14 cellular contexts compared by ENCODE assay signal in the genomic region with DNA sequence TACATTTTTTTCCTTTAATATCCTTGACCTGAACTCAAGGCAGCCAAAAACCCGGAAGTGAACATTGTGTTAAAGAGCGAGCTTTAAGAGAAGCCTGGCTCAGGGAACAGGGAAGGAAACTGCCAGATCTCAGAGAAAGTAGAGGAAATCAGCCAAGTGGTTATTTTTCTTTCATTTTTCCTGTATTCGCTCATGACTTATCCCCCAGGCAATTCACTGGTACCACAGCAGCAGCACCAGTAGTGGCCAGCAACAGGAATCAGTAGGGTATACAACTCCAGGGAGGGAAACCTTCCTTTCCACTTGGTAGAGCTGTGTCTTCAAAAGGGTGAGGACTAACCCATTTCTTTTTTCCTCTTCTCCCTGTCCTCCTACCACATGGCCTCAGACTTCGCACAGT.
DNase-seq lines count a peak whose midpoint lies in the region; ATAC-seq and TF ChIP-seq lines count a peak whose summit lies in the region.
"Had no signal": no experiment of that assay in that cellular context is flagged by ENCODE, and none has a peak within 500 bp of the region (broad histone marks: within the 10 kb centered on the region; RNA-seq: fewer than 3 reads in every experiment).

No MANE protein-coding gene starts in this region.

- WGBS in lung, 2 donors, result 51 to 58% methylated on average over 4 of the region's 4 CpGs
- WGBS in upper lobe of left lung, 2 donors, result 42 to 45% methylated on average over 4 of the region's 4 CpGs

- H3K36me3 ChIP-seq in lung (ENCODE audit: control insufficient read depth in 2 of 2, insufficient read depth in 2 of 2, low read length in 2 of 2), result no peaks in the 10 kb centered on the region
- no peaks in the 10 kb centered on the region for H3K36me3 ChIP-seq in upper lobe of left lung

- H3K4me1 ChIP-seq in lung (ENCODE audit: control insufficient read depth in 2 of 2, insufficient read depth in 2 of 2, low read length in 2 of 2) (no peaks in the 10 kb centered on the region), upper lobe of left lung (no peaks in the 10 kb centered on the region)

- H3K9me3 Mint-ChIP-seq in WTC11, result peaks cover 13% of the 10 kb centered on the region

- H3K27ac ChIP-seq in lung (ENCODE audit: low read depth in 1 of 2, low read length in 1 of 2) (peak overlapping the region; percentile 33 to 53), upper lobe of left lung (peak overlapping the region in 3 of 4 donors; percentile 31 to 72 (median 33))
- H3K27ac ChIP-seq: dorsolateral prefrontal cortex had no signal

- H3K9me3 ChIP-seq in lung (ENCODE audit: control insufficient read depth in 2 of 2, insufficient read depth in 1 of 2, low read length in 1 of 2), result no peaks in the 10 kb centered on the region
- peaks cover 0 to 3% (median 2%) of the 10 kb centered on the region in 4 donors for H3K9me3 ChIP-seq in upper lobe of left lung

- peak; percentile 78 for ATAC-seq in WTC11
- no peak for ATAC-seq in lung (ENCODE audit: insufficient read depth, low FRiP score)
- ATAC-seq in upper lobe of left lung (ENCODE audit: low FRiP score in 2 of 2), result peak in 1 of 2 donors; percentile 36
- ATAC-seq in HG02763 (IDR thresholded peaks at IDR 0.05; ENCODE audit: unreplicated experiment), result no peak
- ATAC-seq: natural killer cell; stimulated activated naive CD8-positive, alpha-beta T cell treated with anti-CD3 and anti-CD28 coated beads, Interleukin-15, amount 100 ng/mL, for 72 hours had no signal

- POLR2A ChIA-PET in WTC11 (lab: Charles Lee), result no interaction called here

- H3K36me3 Mint-ChIP-seq in WTC11, result peaks cover 9% of the 10 kb centered on the region
- H3K36me3 Mint-ChIP-seq: activated naive CD8-positive, alpha-beta T cell; CD4-positive, CD25-positive, alpha-beta regulatory T cell had no signal

- DNase-seq in WTC11 (ENCODE audit: low spot score) (no peak), fibroblast of gingiva (ENCODE audit: low read depth) (peak; percentile 56), lung (ENCODE audit: low spot score) (no peak), upper lobe of left lung (no peak), NCI-H1417 (lab: John Stamatoyannopoulos, UW) (no peak)
- DNase-seq in activated naive CD4-positive, alpha-beta T cell treated with anti-CD3 and anti-CD28 coated beads, Interleukin-2, amount 50 U/mL, for 16 hours, result no peak
- DNase-seq: activated B cell treated with CpG ODN at 0.5 μM for 24 hours; activated CD8-positive, alpha-beta memory T cell treated with anti-CD3 and anti-CD28 coated beads, Interleukin-2, amount 50 U/mL, for 48 hours; CD4-positive, CD25-positive, alpha-beta regulatory T cell; dorsolateral prefrontal cortex; natural killer cell; stimulated activated naive CD8-positive, alpha-beta T cell treated with anti-CD3 and anti-CD28 coated beads, Interleukin-15, amount 100 ng/mL, for 72 hours had no signal

- no peak for TF ChIP-seq CTCF in WTC11 (IDR thresholded peaks at IDR 0.05)
- TF ChIP-seq CTCF in lung (IDR thresholded peaks at IDR 0.05; ENCODE audit: control extremely low read depth, extremely low read depth), result no peak
- TF ChIP-seq CTCF in upper lobe of left lung (IDR thresholded peaks at IDR 0.05), result no peak

- no peak for TF ChIP-seq EP300 in upper lobe of left lung (IDR thresholded peaks at IDR 0.05)

- H3K4me3 Mint-ChIP-seq in WTC11, result no peak overlapping the region
- H3K4me3 Mint-ChIP-seq: activated B cell treated with CpG ODN at 0.5 μM for 24 hours; activated naive CD8-positive, alpha-beta T cell; CD4-positive, CD25-positive, alpha-beta regulatory T cell; natural killer cell; stimulated activated naive CD8-positive, alpha-beta T cell treated with anti-CD3 and anti-CD28 coated beads, Interleukin-15, amount 100 ng/mL, for 72 hours had no signal

- no peak for TF ChIP-seq POLR2A in upper lobe of left lung (IDR thresholded peaks at IDR 0.05)

- no peaks in the 10 kb centered on the region for H3K27me3 Mint-ChIP-seq in WTC11 (ENCODE audit: low read depth)
- H3K27me3 Mint-ChIP-seq: activated B cell treated with CpG ODN at 0.5 μM for 24 hours; activated naive CD8-positive, alpha-beta T cell; CD4-positive, CD25-positive, alpha-beta regulatory T cell; stimulated activated naive CD8-positive, alpha-beta T cell treated with anti-CD3 and anti-CD28 coated beads, Interleukin-15, amount 100 ng/mL, for 72 hours had no signal

- peaks cover 15% of the 10 kb centered on the region for H3K4me1 Mint-ChIP-seq in WTC11
- H3K4me1 Mint-ChIP-seq: activated B cell treated with CpG ODN at 0.5 μM for 24 hours; CD4-positive, CD25-positive, alpha-beta regulatory T cell; natural killer cell; stimulated activated naive CD8-positive, alpha-beta T cell treated with anti-CD3 and anti-CD28 coated beads, Interleukin-15, amount 100 ng/mL, for 72 hours had no signal

- CTCF ChIA-PET in WTC11 (lab: Charles Lee), result no interaction called here

- H3K27ac Mint-ChIP-seq in WTC11, result no peak overlapping the region
- H3K27ac Mint-ChIP-seq: activated B cell treated with CpG ODN at 0.5 μM for 24 hours; activated naive CD8-positive, alpha-beta T cell; CD4-positive, CD25-positive, alpha-beta regulatory T cell; natural killer cell; stimulated activated naive CD8-positive, alpha-beta T cell treated with anti-CD3 and anti-CD28 coated beads, Interleukin-15, amount 100 ng/mL, for 72 hours had no signal

- no peak overlapping the region for H3K4me3 ChIP-seq in lung
- no peak overlapping the region for H3K4me3 ChIP-seq in upper lobe of left lung
- H3K4me3 ChIP-seq: dorsolateral prefrontal cortex had no signal

- H3K27me3 ChIP-seq in lung (ENCODE audit: control insufficient read depth, insufficient read depth) (no peaks in the 10 kb centered on the region), upper lobe of left lung (no peaks in the 10 kb centered on the region)

TF ChIP-seq in WTC11, 78 proteins besides CTCF, POLR2A, EP300 and RAD21:
- TF ChIP-seq, protein P1, sequence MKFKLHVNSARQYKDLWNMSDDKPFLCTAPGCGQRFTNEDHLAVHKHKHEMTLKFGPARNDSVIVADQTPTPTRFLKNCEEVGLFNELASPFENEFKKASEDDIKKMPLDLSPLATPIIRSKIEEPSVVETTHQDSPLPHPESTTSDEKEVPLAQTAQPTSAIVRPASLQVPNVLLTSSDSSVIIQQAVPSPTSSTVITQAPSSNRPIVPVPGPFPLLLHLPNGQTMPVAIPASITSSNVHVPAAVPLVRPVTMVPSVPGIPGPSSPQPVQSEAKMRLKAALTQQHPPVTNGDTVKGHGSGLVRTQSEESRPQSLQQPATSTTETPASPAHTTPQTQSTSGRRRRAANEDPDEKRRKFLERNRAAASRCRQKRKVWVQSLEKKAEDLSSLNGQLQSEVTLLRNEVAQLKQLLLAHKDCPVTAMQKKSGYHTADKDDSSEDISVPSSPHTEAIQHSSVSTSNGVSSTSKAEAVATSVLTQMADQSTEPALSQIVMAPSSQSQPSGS (CRISPR knock-in tag; IDR thresholded peaks at IDR 0.05; ENCODE audit: borderline replicate concordance, low read depth), result no peak
- no peak for TF ChIP-seq ZNF138 (CRISPR knock-in tag; conservative IDR thresholded peaks at IDR 0.05)
- TF ChIP-seq, protein P2, sequence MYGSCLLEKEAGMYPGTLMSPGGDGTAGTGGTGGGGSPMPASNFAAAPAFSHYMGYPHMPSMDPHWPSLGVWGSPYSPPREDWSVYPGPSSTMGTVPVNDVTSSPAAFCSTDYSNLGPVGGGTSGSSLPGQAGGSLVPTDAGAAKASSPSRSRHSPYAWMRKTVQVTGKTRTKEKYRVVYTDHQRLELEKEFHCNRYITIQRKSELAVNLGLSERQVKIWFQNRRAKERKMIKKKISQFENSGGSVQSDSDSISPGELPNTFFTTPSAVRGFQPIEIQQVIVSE (CRISPR knock-in tag; IDR thresholded peaks at IDR 0.05; ENCODE audit: borderline replicate concordance), result no peak
- no peak for TF ChIP-seq JUN (CRISPR knock-in tag; IDR thresholded peaks at IDR 0.05)
- TF ChIP-seq, protein P3, sequence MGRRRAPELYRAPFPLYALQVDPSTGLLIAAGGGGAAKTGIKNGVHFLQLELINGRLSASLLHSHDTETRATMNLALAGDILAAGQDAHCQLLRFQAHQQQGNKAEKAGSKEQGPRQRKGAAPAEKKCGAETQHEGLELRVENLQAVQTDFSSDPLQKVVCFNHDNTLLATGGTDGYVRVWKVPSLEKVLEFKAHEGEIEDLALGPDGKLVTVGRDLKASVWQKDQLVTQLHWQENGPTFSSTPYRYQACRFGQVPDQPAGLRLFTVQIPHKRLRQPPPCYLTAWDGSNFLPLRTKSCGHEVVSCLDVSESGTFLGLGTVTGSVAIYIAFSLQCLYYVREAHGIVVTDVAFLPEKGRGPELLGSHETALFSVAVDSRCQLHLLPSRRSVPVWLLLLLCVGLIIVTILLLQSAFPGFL (CRISPR knock-in tag; IDR thresholded peaks at IDR 0.05; ENCODE audit: borderline replicate concordance), result no peak
- no peak for TF ChIP-seq IRF2 (CRISPR knock-in tag; IDR thresholded peaks at IDR 0.05; ENCODE audit: borderline replicate concordance, low read depth)
- no peak for TF ChIP-seq ATF1 (CRISPR knock-in tag; IDR thresholded peaks at IDR 0.05)
- TF ChIP-seq ZNF121 (CRISPR knock-in tag; IDR thresholded peaks at IDR 0.05), result no peak
- no peak for TF ChIP-seq FOXP1 (CRISPR knock-in tag; IDR thresholded peaks at IDR 0.05; ENCODE audit: borderline replicate concordance)
- TF ChIP-seq, protein P4, sequence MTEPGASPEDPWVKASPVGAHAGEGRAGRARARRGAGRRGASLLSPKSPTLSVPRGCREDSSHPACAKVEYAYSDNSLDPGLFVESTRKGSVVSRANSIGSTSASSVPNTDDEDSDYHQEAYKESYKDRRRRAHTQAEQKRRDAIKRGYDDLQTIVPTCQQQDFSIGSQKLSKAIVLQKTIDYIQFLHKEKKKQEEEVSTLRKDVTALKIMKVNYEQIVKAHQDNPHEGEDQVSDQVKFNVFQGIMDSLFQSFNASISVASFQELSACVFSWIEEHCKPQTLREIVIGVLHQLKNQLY (CRISPR knock-in tag; IDR thresholded peaks at IDR 0.05), result no peak
- TF ChIP-seq NFYB (CRISPR knock-in tag; conservative IDR thresholded peaks at IDR 0.05; ENCODE audit: low read depth), result no peak
- TF ChIP-seq, protein P5, sequence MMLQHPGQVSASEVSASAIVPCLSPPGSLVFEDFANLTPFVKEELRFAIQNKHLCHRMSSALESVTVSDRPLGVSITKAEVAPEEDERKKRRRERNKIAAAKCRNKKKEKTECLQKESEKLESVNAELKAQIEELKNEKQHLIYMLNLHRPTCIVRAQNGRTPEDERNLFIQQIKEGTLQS (CRISPR knock-in tag; conservative IDR thresholded peaks at IDR 0.05), result no peak
- TF ChIP-seq SMAD3 (CRISPR knock-in tag; IDR thresholded peaks at IDR 0.05; ENCODE audit: borderline replicate concordance), result no peak
- no peak for TF ChIP-seq PRRX2 (CRISPR knock-in tag; IDR thresholded peaks at IDR 0.05)
- TF ChIP-seq, protein P6, sequence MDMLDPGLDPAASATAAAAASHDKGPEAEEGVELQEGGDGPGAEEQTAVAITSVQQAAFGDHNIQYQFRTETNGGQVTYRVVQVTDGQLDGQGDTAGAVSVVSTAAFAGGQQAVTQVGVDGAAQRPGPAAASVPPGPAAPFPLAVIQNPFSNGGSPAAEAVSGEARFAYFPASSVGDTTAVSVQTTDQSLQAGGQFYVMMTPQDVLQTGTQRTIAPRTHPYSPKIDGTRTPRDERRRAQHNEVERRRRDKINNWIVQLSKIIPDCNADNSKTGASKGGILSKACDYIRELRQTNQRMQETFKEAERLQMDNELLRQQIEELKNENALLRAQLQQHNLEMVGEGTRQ (CRISPR knock-in tag; IDR thresholded peaks at IDR 0.05), result no peak
